ENCODE assay signal across 1 cellular context in genomic region chr10:47449102-47449978, GRCh38.
A peak's percentile ranks its signal among the peaks of the same experiment; 100 is the strongest.
TF ChIP-seq lines count a peak whose summit lies in the region.

No MANE protein-coding gene starts in this region.

TF ChIP-seq in K562, 482 proteins besides CTCF, POLR2A, EP300 and RAD21:
- TF ChIP-seq, protein P1, sequence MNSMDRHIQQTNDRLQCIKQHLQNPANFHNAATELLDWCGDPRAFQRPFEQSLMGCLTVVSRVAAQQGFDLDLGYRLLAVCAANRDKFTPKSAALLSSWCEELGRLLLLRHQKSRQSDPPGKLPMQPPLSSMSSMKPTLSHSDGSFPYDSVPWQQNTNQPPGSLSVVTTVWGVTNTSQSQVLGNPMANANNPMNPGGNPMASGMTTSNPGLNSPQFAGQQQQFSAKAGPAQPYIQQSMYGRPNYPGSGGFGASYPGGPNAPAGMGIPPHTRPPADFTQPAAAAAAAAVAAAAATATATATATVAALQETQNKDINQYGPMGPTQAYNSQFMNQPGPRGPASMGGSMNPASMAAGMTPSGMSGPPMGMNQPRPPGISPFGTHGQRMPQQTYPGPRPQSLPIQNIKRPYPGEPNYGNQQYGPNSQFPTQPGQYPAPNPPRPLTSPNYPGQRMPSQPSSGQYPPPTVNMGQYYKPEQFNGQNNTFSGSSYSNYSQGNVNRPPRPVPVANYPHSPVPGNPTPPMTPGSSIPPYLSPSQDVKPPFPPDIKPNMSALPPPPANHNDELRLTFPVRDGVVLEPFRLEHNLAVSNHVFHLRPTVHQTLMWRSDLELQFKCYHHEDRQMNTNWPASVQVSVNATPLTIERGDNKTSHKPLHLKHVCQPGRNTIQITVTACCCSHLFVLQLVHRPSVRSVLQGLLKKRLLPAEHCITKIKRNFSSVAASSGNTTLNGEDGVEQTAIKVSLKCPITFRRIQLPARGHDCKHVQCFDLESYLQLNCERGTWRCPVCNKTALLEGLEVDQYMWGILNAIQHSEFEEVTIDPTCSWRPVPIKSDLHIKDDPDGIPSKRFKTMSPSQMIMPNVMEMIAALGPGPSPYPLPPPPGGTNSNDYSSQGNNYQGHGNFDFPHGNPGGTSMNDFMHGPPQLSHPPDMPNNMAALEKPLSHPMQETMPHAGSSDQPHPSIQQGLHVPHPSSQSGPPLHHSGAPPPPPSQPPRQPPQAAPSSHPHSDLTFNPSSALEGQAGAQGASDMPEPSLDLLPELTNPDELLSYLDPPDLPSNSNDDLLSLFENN (IDR thresholded peaks at IDR 0.05; ENCODE audit: low read depth in 2 of 2, low read length in 2 of 2): no peak
- TF ChIP-seq, protein P2, sequence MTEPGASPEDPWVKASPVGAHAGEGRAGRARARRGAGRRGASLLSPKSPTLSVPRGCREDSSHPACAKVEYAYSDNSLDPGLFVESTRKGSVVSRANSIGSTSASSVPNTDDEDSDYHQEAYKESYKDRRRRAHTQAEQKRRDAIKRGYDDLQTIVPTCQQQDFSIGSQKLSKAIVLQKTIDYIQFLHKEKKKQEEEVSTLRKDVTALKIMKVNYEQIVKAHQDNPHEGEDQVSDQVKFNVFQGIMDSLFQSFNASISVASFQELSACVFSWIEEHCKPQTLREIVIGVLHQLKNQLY (CRISPR knock-in tag; conservative IDR thresholded peaks at IDR 0.05): no peak
- TF ChIP-seq ZNF76 (CRISPR knock-in tag; IDR thresholded peaks at IDR 0.05; ENCODE audit: borderline replicate concordance) (no peak), ADNP (tag; IDR thresholded peaks at IDR 0.05) (no peak)
- TF ChIP-seq, protein P3, sequence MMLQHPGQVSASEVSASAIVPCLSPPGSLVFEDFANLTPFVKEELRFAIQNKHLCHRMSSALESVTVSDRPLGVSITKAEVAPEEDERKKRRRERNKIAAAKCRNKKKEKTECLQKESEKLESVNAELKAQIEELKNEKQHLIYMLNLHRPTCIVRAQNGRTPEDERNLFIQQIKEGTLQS (IDR thresholded peaks at IDR 0.05): peak; percentile 36; the same call in 1 of the 2 replicates
- TF ChIP-seq, protein P3 (CRISPR knock-in tag; conservative IDR thresholded peaks at IDR 0.05): no peak
